In the genomic region with DNA sequence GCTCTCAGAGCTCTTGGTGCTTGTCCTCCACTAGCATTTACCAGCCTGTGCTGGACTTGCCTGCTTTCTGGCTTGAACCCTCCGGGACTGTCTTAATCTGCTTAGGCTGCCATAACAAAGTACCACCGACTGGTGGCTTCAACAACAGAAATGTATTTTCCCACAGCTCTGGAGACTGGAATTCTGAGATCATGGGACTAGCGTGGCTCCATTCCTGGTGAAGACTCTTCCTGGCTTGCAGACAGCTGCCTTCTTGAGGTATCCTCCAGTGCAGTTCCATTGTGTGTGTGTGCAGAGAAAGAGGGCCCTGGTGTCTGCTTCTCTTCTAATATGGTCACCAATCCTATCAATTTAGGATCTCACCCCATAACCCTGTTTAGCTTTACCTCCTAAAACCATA, we compare ENCODE assay signal across 35 cellular contexts. TPM values are rescaled to one million over a fixed set of nuclear protein-coding genes. Genes with fewer than 3 reads are reported as not detected.
"Had no signal": no experiment of that assay in that cellular context is flagged by ENCODE, and none has a peak within 500 bp of the region (broad histone marks: within the 10 kb centered on the region; RNA-seq: fewer than 3 reads in every experiment).

No MANE protein-coding gene starts in this region.

- H3K27ac ChIP-seq: Peyer's patch, SJSA1, VCaP had no signal

- H3K4me1 Mint-ChIP-seq: brain had no signal

- DNase-seq: activated B cell treated with CpG ODN at 0.5 μM for 24 hours; activated CD4-positive, alpha-beta memory T cell treated with anti-CD3 and anti-CD28 coated beads for 36 hours; activated CD4-positive, alpha-beta T cell treated with anti-CD3 and anti-CD28 coated beads for 4 hours; activated CD4-positive, alpha-beta T cell treated with anti-CD3 and anti-CD28 coated beads, Interleukin-2, amount 50 U/mL, for 1 hour; activated CD4-positive, CD25-positive, alpha-beta regulatory T cell treated with anti-CD3 and anti-CD28 coated beads, Interleukin-2, amount 50 U/mL, for 72 hours; activated CD8-positive, alpha-beta memory T cell treated with anti-CD3 and anti-CD28 coated beads, Interleukin-2, amount 50 U/mL, for 4 hours; activated effector memory CD4-positive, alpha-beta T cell treated with Interleukin-2 at 50 U/mL for 16 hours; activated naive CD4-positive, alpha-beta T cell treated with anti-CD3 and anti-CD28 coated beads, Interleukin-2, amount 10 ng/mL, durations not matched to agents 7 days and 5 days; activated naive CD8-positive, alpha-beta T cell treated with anti-CD3 and anti-CD28 coated beads, Interleukin-2, amount 50 U/mL, for 24 hours; activated T-cell treated with anti-CD3 and anti-CD28 coated beads for 4 hours; activated T-cell treated with anti-CD3 and anti-CD28 coated beads, Interleukin-2, amount 50 U/mL, for 4 hours; anterior cingulate cortex; NCI-H1105 treated with DMSO at 0.1 percent for 48 hours; NCI-H1436; NCI-H1694; NCI-H1930; NCI-H345; NCI-H524 treated with DMSO at 0.1 percent for 48 hours; PC-3; Peyer's patch; RPMI8226; SHP77 treated with DMSO at 0.1 percent for 48 hours; SW 1271; T-helper 1 cell; T-helper 2 cell; T-helper 9 cell had no signal

- H3K9me3 Mint-ChIP-seq: activated B cell treated with CpG ODN at 0.5 μM for 24 hours; activated CD4-positive, alpha-beta memory T cell treated with anti-CD3 and anti-CD28 coated beads for 36 hours; activated T-cell treated with anti-CD3 and anti-CD28 coated beads, Interleukin-2, amount 50 U/mL, for 4 hours; central memory CD8-positive, alpha-beta T cell had no signal

- H3K9me3 ChIP-seq: Peyer's patch, SJSA1 had no signal

- H3K27ac Mint-ChIP-seq: activated B cell treated with CpG ODN at 0.5 μM for 24 hours; activated CD4-positive, alpha-beta memory T cell treated with anti-CD3 and anti-CD28 coated beads for 36 hours; activated naive CD4-positive, alpha-beta T cell treated with anti-CD3 and anti-CD28 coated beads, Interleukin-2, amount 10 ng/mL, durations not matched to agents 7 days and 5 days; activated naive CD8-positive, alpha-beta T cell; activated naive CD8-positive, alpha-beta T cell treated with anti-CD3 and anti-CD28 coated beads, Interleukin-2, amount 50 U/mL, for 24 hours; brain had no signal

- H3K27me3 ChIP-seq: Peyer's patch, SJSA1 had no signal

- ATAC-seq: activated naive CD8-positive, alpha-beta T cell treated with anti-CD3 and anti-CD28 coated beads, Interleukin-2, amount 50 U/mL, for 24 hours; activated T-cell treated with anti-CD3 and anti-CD28 coated beads, Interleukin-2, amount 50 U/mL, for 4 hours; K562; PC-3; SK-N-SH treated with all-trans-retinoic acid at 6 μM for 48 hours had no signal

- H3K36me3 ChIP-seq: Peyer's patch, SJSA1 had no signal

- H3K4me1 ChIP-seq: Peyer's patch had no signal

- H3K4me3 ChIP-seq: K562, Peyer's patch, SJSA1 had no signal

- H3K27me3 Mint-ChIP-seq: activated naive CD8-positive, alpha-beta T cell had no signal

- H3K36me3 Mint-ChIP-seq: activated CD4-positive, alpha-beta memory T cell treated with anti-CD3 and anti-CD28 coated beads for 36 hours; activated naive CD4-positive, alpha-beta T cell treated with anti-CD3 and anti-CD28 coated beads, Interleukin-2, amount 10 ng/mL, durations not matched to agents 7 days and 5 days; brain had no signal

- H3K4me3 Mint-ChIP-seq: activated B cell treated with CpG ODN at 0.5 μM for 24 hours; activated CD4-positive, alpha-beta memory T cell treated with anti-CD3 and anti-CD28 coated beads for 36 hours; activated naive CD4-positive, alpha-beta T cell treated with anti-CD3 and anti-CD28 coated beads, Interleukin-2, amount 10 ng/mL, durations not matched to agents 7 days and 5 days; activated naive CD8-positive, alpha-beta T cell; activated naive CD8-positive, alpha-beta T cell treated with anti-CD3 and anti-CD28 coated beads, Interleukin-2, amount 50 U/mL, for 24 hours; activated T-cell treated with anti-CD3 and anti-CD28 coated beads, Interleukin-2, amount 50 U/mL, for 4 hours; brain; central memory CD8-positive, alpha-beta T cell had no signal

RNA-seq across cellular contexts. Expression of gene CLIC6, which starts 31.8 kb away (rescaled TPM):
- total RNA-seq: activated B cell treated with CpG ODN at 0.5 μM for 24 hours, K562, MCF 10A, NCI-H460, PC-3, SJSA1 had no signal
- polyA plus RNA-seq: K562 had no signal
